ENCODE assay signal across 25 cellular contexts in genomic region chr12:116463366-116463765, GRCh38.
DNase-seq lines count a peak whose midpoint lies in the region; ATAC-seq, FAIRE-seq and TF ChIP-seq lines count a peak whose summit lies in the region.
"Had no signal": no experiment of that assay in that cellular context is flagged by ENCODE, and none has a peak within 500 bp of the region (broad histone marks: within the 10 kb centered on the region; RNA-seq: fewer than 3 reads in every experiment).

No MANE protein-coding gene starts in this region.

- H3K36me3 ChIP-seq in HepG2 (replicated peaks in 1 of 2; ENCODE audit: control insufficient read depth in 1 of 2, insufficient read depth in 2 of 2, low read length in 2 of 2) (no peaks in the 10 kb centered on the region), right lobe of liver (no peaks in the 10 kb centered on the region), IMR-90 (ENCODE audit: control insufficient read depth, insufficient read depth, low read length) (no peaks in the 10 kb centered on the region), H1 (ENCODE audit: control insufficient read depth in 2 of 4, insufficient read depth in 4 of 4, low read length in 3 of 4) (no peaks in the 10 kb centered on the region)
- H3K36me3 ChIP-seq: BE2C, BLaER1 had no signal

- POLR2A ChIA-PET in HepG2 (lab: Yijun Ruan, JAX): no interaction called here
- POLR2A ChIA-PET in IMR-90 (lab: Charles Lee; ENCODE audit: unreplicated experiment): no interaction called here
- POLR2A ChIA-PET in H1 (lab: Charles Lee; ENCODE audit: partially characterized antibody): no interaction called here

- TF ChIP-seq POLR2A in HepG2 (IDR thresholded peaks at IDR 0.05; ENCODE audit: insufficient read depth in 1 of 2, low read depth in 2 of 2, low read length in 2 of 2) (no peak), right lobe of liver (IDR thresholded peaks at IDR 0.05) (no peak), IMR-90 (IDR thresholded peaks at IDR 0.05; ENCODE audit: low read depth, low read length) (no peak), H1 (IDR thresholded peaks at IDR 0.05; ENCODE audit: control extremely low read depth in 1 of 2, low read depth in 2 of 2, low read length in 2 of 2) (no peak)

- TF ChIP-seq CTCF in HepG2 (CRISPR knock-in tag; IDR thresholded peaks at IDR 0.05) (no peak), right lobe of liver (IDR thresholded peaks at IDR 0.05) (no peak), IMR-90 (conservative IDR thresholded peaks at IDR 0.05; ENCODE audit: low read depth, low read length) (no peak), H1 (IDR thresholded peaks at IDR 0.05; ENCODE audit: control extremely low read depth in 1 of 3, insufficient read depth in 1 of 3, low read depth in 1 of 3, low read length in 3 of 3) (no peak)

- no peak overlapping the region for H3K14ac ChIP-seq in IMR-90 (replicated peaks; ENCODE audit: low read depth, low read length)
- H3K14ac ChIP-seq in H1 (ENCODE audit: insufficient read length): no peak overlapping the region

- H3K56ac ChIP-seq in IMR-90 (ENCODE audit: extremely low read depth, insufficient read depth, low read length): no peak overlapping the region
- no peak overlapping the region for H3K56ac ChIP-seq in H1 (replicated peaks; ENCODE audit: insufficient read length, low read depth, low read length)

- H4K5ac ChIP-seq in IMR-90 (ENCODE audit: low read depth, low read length) (no peak overlapping the region), H1 (ENCODE audit: insufficient read length, low read depth, low read length) (no peak overlapping the region)

- TF ChIP-seq RAD21 in HepG2 (CRISPR knock-in tag; IDR thresholded peaks at IDR 0.05): no peak
- TF ChIP-seq RAD21 in IMR-90 (IDR thresholded peaks at IDR 0.05; ENCODE audit: low read length): no peak
- TF ChIP-seq RAD21 in H1 (IDR thresholded peaks at IDR 0.05 in 1 of 2, conservative IDR thresholded peaks at IDR 0.05 in 1 of 2; ENCODE audit: low read depth in 2 of 2, low read length in 2 of 2): no peak

- H2AK5ac ChIP-seq in IMR-90 (ENCODE audit: low read depth, low read length) (peak overlapping the region; percentile 56; the same call in 1 of the 2 replicates), H1 (ENCODE audit: low read depth, low read length) (no peak overlapping the region)

- H2BK5ac ChIP-seq in IMR-90 (ENCODE audit: low read depth, low read length, poor library complexity, severe bottlenecking): no peak overlapping the region
- no peak overlapping the region for H2BK5ac ChIP-seq in H1 (ENCODE audit: low read depth, low read length)

- no peaks in the 10 kb centered on the region for H4K20me1 ChIP-seq in HepG2 (ENCODE audit: insufficient read depth, low read length)
- H4K20me1 ChIP-seq in IMR-90 (ENCODE audit: insufficient read depth, low read length): no peaks in the 10 kb centered on the region
- H4K20me1 ChIP-seq in H1 (replicated peaks in 1 of 2; ENCODE audit: control insufficient read depth in 1 of 2, insufficient read depth in 2 of 2, low read length in 2 of 2): no peaks in the 10 kb centered on the region
- H4K20me1 ChIP-seq: BLaER1 had no signal

- no peaks in the 10 kb centered on the region; the same call in 1 of the 2 replicates for H3K9me1 ChIP-seq in IMR-90 (ENCODE audit: insufficient read depth, low read length)

- H3K4me3 ChIP-seq in HepG2 (replicated peaks in 1 of 3; ENCODE audit: insufficient read depth in 1 of 3, low read depth in 2 of 3, low read length in 3 of 3) (no peak overlapping the region), right lobe of liver (no peak overlapping the region), IMR-90 (ENCODE audit: insufficient read depth, low read depth, low read length) (no peak overlapping the region), H1 (ENCODE audit: extremely low read depth in 1 of 4, insufficient read depth in 2 of 4, low read depth in 3 of 4, low read length in 4 of 4) (no peak overlapping the region)
- H3K4me3 ChIP-seq: BLaER1, GM12878 had no signal

- no peak overlapping the region for H3K23ac ChIP-seq in IMR-90 (ENCODE audit: low read depth, low read length)
- no peak overlapping the region for H3K23ac ChIP-seq in H1 (ENCODE audit: insufficient read length)

- H3K4me1 ChIP-seq in HepG2 (ENCODE audit: insufficient read depth, low read length): no peaks in the 10 kb centered on the region
- no peaks in the 10 kb centered on the region for H3K4me1 ChIP-seq in right lobe of liver
- H3K4me1 ChIP-seq in IMR-90 (ENCODE audit: control insufficient read depth, insufficient read depth, low read length): peaks cover 4% of the 10 kb centered on the region; the same call in 1 of the 2 replicates
- no peaks in the 10 kb centered on the region for H3K4me1 ChIP-seq in H1 (replicated peaks in 1 of 4; ENCODE audit: control insufficient read depth in 3 of 4, insufficient read depth in 4 of 4, low read length in 3 of 4)

- BruUV-seq in HepG2 (replicated peaks; lab: Mats Ljungman, UMichigan) (no TSS peak), IMR-90 (replicated peaks; lab: Mats Ljungman, UMichigan) (no TSS peak)

- no peak overlapping the region for H4K91ac ChIP-seq in IMR-90 (ENCODE audit: insufficient read depth, low read depth, low read length)
- H4K91ac ChIP-seq in H1 (replicated peaks; ENCODE audit: insufficient read length, low read length): no peak overlapping the region

- H3K9me3 ChIP-seq in HepG2 (ENCODE audit: low read length) (no peaks in the 10 kb centered on the region), right lobe of liver (no peaks in the 10 kb centered on the region), IMR-90 (ENCODE audit: control insufficient read depth, insufficient read depth, low read length) (no peaks in the 10 kb centered on the region), H1 (ENCODE audit: insufficient read depth in 2 of 2, low read depth in 1 of 2, low read length in 1 of 2) (no peaks in the 10 kb centered on the region)
- H3K9me3 ChIP-seq: BE2C, BLaER1 had no signal

- ATAC-seq in HepG2 (no peak), right lobe of liver (no peak), IMR-90 (ENCODE audit: low read depth) (no peak)
- no peak for ATAC-seq in activated CD4-positive, CD25-positive, alpha-beta regulatory T cell treated with anti-CD3 and anti-CD28 coated beads, Interleukin-2, amount 50 U/mL, for 24 hours
- ATAC-seq: GM12878 had no signal

- TF ChIP-seq EP300 in HepG2 (IDR thresholded peaks at IDR 0.05; ENCODE audit: low read depth in 2 of 2, low read length in 2 of 2) (no peak), HepG2 (CRISPR knock-in tag; IDR thresholded peaks at IDR 0.05; ENCODE audit: borderline replicate concordance) (no peak), H1 (IDR thresholded peaks at IDR 0.05; ENCODE audit: borderline replicate concordance in 1 of 2, low read depth in 2 of 2, low read length in 2 of 2) (no peak)

- FAIRE-seq in HepG2 (lab: Jason Lieb, UNC) (no peak), H1 (lab: Jason Lieb, UNC) (no peak)
- FAIRE-seq: GM12878, GM12892, GM18507 had no signal

- CTCF ChIA-PET in HepG2 (lab: Yijun Ruan, JAX; ENCODE audit: low intra/inter-chr PET ratio, low total read pairs) (no interaction called here), IMR-90 (lab: Yijun Ruan, JAX) (no interaction called here), H1 (lab: Charles Lee; ENCODE audit: partially characterized antibody) (no interaction called here)

- H3K79me2 ChIP-seq in HepG2 (ENCODE audit: insufficient read depth, low read length): no peaks in the 10 kb centered on the region
- no peaks in the 10 kb centered on the region for H3K79me2 ChIP-seq in H1 (ENCODE audit: control insufficient read depth in 1 of 2, insufficient read depth in 2 of 2, low read length in 2 of 2)

- H3K79me1 ChIP-seq in IMR-90 (ENCODE audit: low read depth in 1 of 2, low read length in 2 of 2): no peaks in the 10 kb centered on the region
- H3K79me1 ChIP-seq in H1 (ENCODE audit: low read depth, low read length): no peaks in the 10 kb centered on the region

- dilution Hi-C loops in IMR-90 (cut with HindIII; ENCODE audit: low sequenced_read_pairs, unreplicated experiment): no loop called here

- H3K18ac ChIP-seq in IMR-90 (ENCODE audit: low read depth, low read length): no peak overlapping the region
- H3K18ac ChIP-seq in H1 (ENCODE audit: extremely low read depth, low read length): no peak overlapping the region

- H2BK20ac ChIP-seq in IMR-90 (ENCODE audit: low read depth, low read length) (no peak overlapping the region), H1 (ENCODE audit: low read length) (no peak overlapping the region)

- H2BK120ac ChIP-seq in IMR-90 (ENCODE audit: low read depth, low read length) (no peak overlapping the region), H1 (replicated peaks; ENCODE audit: low read depth, low read length) (no peak overlapping the region)

- no peak overlapping the region for H4K8ac ChIP-seq in IMR-90 (ENCODE audit: low read depth in 2 of 2, low read length in 2 of 2)
- H4K8ac ChIP-seq in H1 (ENCODE audit: extremely low read depth, insufficient read depth, low read length): no peak overlapping the region

- H2BK15ac ChIP-seq in IMR-90 (ENCODE audit: low read depth, low read length) (no peak overlapping the region), H1 (ENCODE audit: low read length) (no peak overlapping the region)

- no peak overlapping the region for H2AFZ ChIP-seq in HepG2 (ENCODE audit: low read length)
- H2AFZ ChIP-seq in IMR-90 (replicated peaks; ENCODE audit: low read length, poor library complexity): no peak overlapping the region
- H2AFZ ChIP-seq in H1 (ENCODE audit: low read length): no peak overlapping the region

- H3K4me2 ChIP-seq in HepG2 (ENCODE audit: low read depth, low read length) (no peak overlapping the region), IMR-90 (ENCODE audit: low read depth, low read length) (no peak overlapping the region), H1 (ENCODE audit: insufficient read depth in 1 of 2, low read depth in 2 of 2, low read length in 2 of 2) (no peak overlapping the region)
- H3K4me2 ChIP-seq: BLaER1 had no signal

- H3K4ac ChIP-seq in IMR-90 (ENCODE audit: low read depth, low read length) (no peak overlapping the region), H1 (replicated peaks; ENCODE audit: insufficient read length, low read depth, low read length) (no peak overlapping the region)

- H2AK9ac ChIP-seq in IMR-90 (replicated peaks; ENCODE audit: low read depth, low read length, poor library complexity): no peak overlapping the region

- H3K9ac ChIP-seq in HepG2 (ENCODE audit: insufficient read depth, low read depth, low read length) (no peak overlapping the region), IMR-90 (ENCODE audit: low read depth, low read length) (no peak overlapping the region), H1 (replicated peaks in 1 of 4; ENCODE audit: extremely low read depth in 1 of 4, low read depth in 3 of 4, low read length in 3 of 4) (no peak overlapping the region)
- H3K9ac ChIP-seq: BLaER1 had no signal

- intact Hi-C loops in HepG2 (cut with micrococcal nuclease; ENCODE audit: unreplicated experiment) (no loop called here), right lobe of liver (cut with DNase I) (no loop called here), IMR-90 (cut with micrococcal nuclease) (no loop called here)

- no peak for DNase-seq in HepG2 (ENCODE audit: low spot score)
- DNase-seq in right lobe of liver: no peak
- DNase-seq in IMR-90: no peak
- DNase-seq in H1 (ENCODE audit: low read depth in 1 of 2, low spot score in 2 of 2): no peak
- no peak for DNase-seq in NK-92 treated with Interleukin-12 subunit alpha and Interleukin-12 subunit beta, amount 100 ng/mL, for 24 hours (lab: John Stamatoyannopoulos, UW)
- DNase-seq: ACHN; BE2C; C1 segment of cervical spinal cord; CD4-positive, alpha-beta memory T cell; CD4-positive, CD25-positive, alpha-beta regulatory T cell; CD8-positive, alpha-beta memory T cell; COR-L47; DMS 273 treated with DMSO at 0.1 percent for 48 hours; DMS153; DMS53; DMS79; DND-41; EL; GDM1 had no signal

- 0% methylated on average over 1 of the region's 1 CpG for WGBS in HepG2 (ENCODE audit: low lambda C conversion rate)
- 86% methylated on average over 1 of the region's 1 CpG for WGBS in right lobe of liver (ENCODE audit: insufficient coverage, low coverage, low lambda C conversion rate, missing lambda C conversion rate)
- WGBS in IMR-90 (ENCODE audit: extremely low coverage in 2 of 2, insufficient read length in 1 of 2), 2 experiments: no CpG with 5 or more reads among the region's 1 CpG
- WGBS in H1 (ENCODE audit: extremely low coverage in 1 of 2, insufficient coverage in 1 of 2, insufficient read length in 1 of 2, insufficient replicate concordance in 2 of 2, low coverage in 1 of 2, low lambda C conversion rate in 2 of 2, missing lambda C conversion rate in 1 of 2), 2 experiments: 94% methylated on average over 1 of the region's 1 CpG; no CpG with 5 or more reads in 1 of the 2 experiments

- peaks cover 0 to 1% of the 10 kb centered on the region in 2 experiments; a peak in 1 of 5 replicates for H3K27me3 ChIP-seq in HepG2 (ENCODE audit: control insufficient read depth in 1 of 2, insufficient read depth in 2 of 2, low read length in 2 of 2)
- H3K27me3 ChIP-seq in right lobe of liver: no peaks in the 10 kb centered on the region
- H3K27me3 ChIP-seq in IMR-90 (ENCODE audit: control insufficient read depth, insufficient read depth, low read length): no peaks in the 10 kb centered on the region
- H3K27me3 ChIP-seq in H1 (replicated peaks in 1 of 4; ENCODE audit: control insufficient read depth in 3 of 4, extremely low read depth in 1 of 4, insufficient read depth in 3 of 4, low read length in 3 of 4): no peaks in the 10 kb centered on the region
- H3K27me3 ChIP-seq: BE2C, BLaER1 had no signal

- H2BK12ac ChIP-seq in H1 (ENCODE audit: low read depth, low read length): no peak overlapping the region

- H3K23me2 ChIP-seq in H1 (ENCODE audit: low read depth, low read length): no peaks in the 10 kb centered on the region; the same call in 1 of the 2 replicates

- in situ Hi-C loops in HepG2 (cut with HindIII; ENCODE audit: extremely low pct_ligation_motif_present, low pct_unique_long_range_greater_than_20kb): no loop called here
- in situ Hi-C loops in IMR-90 (cut with MboI; ENCODE audit: low sequenced_read_pairs): no loop called here

- H3K27ac ChIP-seq in HepG2 (ENCODE audit: extremely low read length, insufficient read depth, low read length): no peak overlapping the region
- H3K27ac ChIP-seq in right lobe of liver: no peak overlapping the region
- no peak overlapping the region for H3K27ac ChIP-seq in IMR-90 (ENCODE audit: insufficient read depth, low read length)
- H3K27ac ChIP-seq in H1 (ENCODE audit: low read depth, low read length): no peak overlapping the region
- H3K27ac ChIP-seq: 22Rv1, BLaER1 had no signal

Comparison
In these comparisons a context has a peak if more than half of its experiments do, and no peak if none do; other contexts are left out.
1. Of the 41 proteins assayed by ChIP-seq in both HepG2 and H1: peak only in HepG2: none; only in H1: KDM1A; in both: none; in neither: 40.